In the genomic region with DNA sequence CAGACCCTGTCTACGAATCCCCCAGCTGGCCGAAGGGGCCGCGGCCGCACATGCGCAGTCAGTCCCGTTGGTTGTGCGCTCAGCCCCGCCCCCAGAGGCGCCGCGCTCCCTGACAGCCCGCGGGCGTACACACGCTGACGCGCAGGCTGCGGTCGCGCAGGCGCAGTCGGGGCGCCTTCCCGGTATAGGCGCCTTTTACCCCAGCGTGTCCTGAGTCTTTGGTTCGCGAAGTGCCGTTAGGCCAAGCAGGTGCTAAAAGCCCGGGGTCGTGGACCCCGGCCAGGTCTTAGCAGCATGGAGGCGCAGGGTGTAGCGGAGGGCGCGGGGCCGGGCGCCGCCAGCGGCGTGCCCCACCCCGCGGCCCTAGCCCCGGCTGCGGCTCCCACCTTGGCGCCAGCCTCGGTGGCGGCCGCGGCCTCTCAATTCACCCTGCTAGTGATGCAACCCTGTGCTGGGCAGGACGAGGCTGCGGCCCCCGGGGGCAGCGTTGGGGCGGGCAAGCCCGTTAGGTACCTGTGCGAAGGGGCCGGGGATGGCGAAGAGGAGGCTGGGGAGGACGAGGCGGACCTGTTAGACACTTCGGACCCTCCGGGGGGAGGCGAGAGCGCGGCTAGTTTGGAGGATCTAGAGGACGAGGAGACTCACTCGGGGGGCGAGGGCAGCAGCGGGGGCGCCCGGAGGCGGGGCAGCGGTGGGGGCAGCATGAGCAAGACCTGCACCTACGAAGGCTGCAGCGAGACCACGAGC, we compare ENCODE assay signal across 8 cellular contexts. TPM values are rescaled to one million over a fixed set of nuclear protein-coding genes. Genes with fewer than 3 reads are reported as not detected.
DNase-seq lines count a peak whose midpoint lies in the region; ATAC-seq lines count a peak whose summit lies in the region.

A gene with protein sequence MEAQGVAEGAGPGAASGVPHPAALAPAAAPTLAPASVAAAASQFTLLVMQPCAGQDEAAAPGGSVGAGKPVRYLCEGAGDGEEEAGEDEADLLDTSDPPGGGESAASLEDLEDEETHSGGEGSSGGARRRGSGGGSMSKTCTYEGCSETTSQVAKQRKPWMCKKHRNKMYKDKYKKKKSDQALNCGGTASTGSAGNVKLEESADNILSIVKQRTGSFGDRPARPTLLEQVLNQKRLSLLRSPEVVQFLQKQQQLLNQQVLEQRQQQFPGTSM (plus strand): TSS at position 159 of the 747 bp plus-strand sequence. CDS start 136 bp downstream, at position 295.

- CTCF ChIA-PET in activated CD8-positive, alpha-beta memory T cell treated with anti-CD3 and anti-CD28 coated beads for 36 hours (lab: Charles Lee) = no interaction called here

- H3K9me3 ChIP-seq in effector memory CD4-positive, alpha-beta T cell (ENCODE audit: control insufficient read depth, low read length) = no peaks in the 10 kb centered on the region

- peak; percentile 50 for DNase-seq in CMK (ENCODE audit: low read depth)
- peak; percentile 78 to 92 for DNase-seq in NOMO-1 (lab: John Stamatoyannopoulos, UW; ENCODE audit: unreplicated experiment in 2 of 2)
- DNase-seq in effector memory CD4-positive, alpha-beta T cell = peak; percentile 82 to 88 (median 82)
- DNase-seq in mesenteric fat pad (ENCODE audit: low spot score) = peak; percentile 97
- DNase-seq in stimulated activated CD8-positive, alpha-beta memory T cell treated with anti-CD3 and anti-CD28 coated beads, Interleukin-15, amount 100 ng/mL, for 1 hour (ENCODE audit: low read depth) = peak; percentile 80

- POLR2A ChIA-PET in activated CD8-positive, alpha-beta memory T cell treated with anti-CD3 and anti-CD28 coated beads for 36 hours (lab: Charles Lee) = no interaction called here

- H3K36me3 ChIP-seq in effector memory CD4-positive, alpha-beta T cell (ENCODE audit: control insufficient read depth, insufficient read depth, low read length) = no peaks in the 10 kb centered on the region

- H3K27ac ChIP-seq in effector memory CD4-positive, alpha-beta T cell (ENCODE audit: insufficient read depth, low read length, poor library complexity, severe bottlenecking) = peak within 1 kb of the TSS; percentile 79

- peaks cover 10% of the 10 kb centered on the region for H3K4me1 ChIP-seq in effector memory CD4-positive, alpha-beta T cell (ENCODE audit: control insufficient read depth, insufficient read depth, low read length, poor library complexity, severe bottlenecking)

- peak within 1 kb of the TSS; percentile 94 for H3K4me3 ChIP-seq in effector memory CD4-positive, alpha-beta T cell (ENCODE audit: insufficient read depth, low read depth, low read length, poor library complexity, severe bottlenecking)

- peak; percentile 90 for ATAC-seq in GM19452 (IDR thresholded peaks at IDR 0.05; ENCODE audit: unreplicated experiment)
- ATAC-seq in HG03575 (IDR thresholded peaks at IDR 0.05; ENCODE audit: extremely low read depth, insufficient number of reproducible peaks, low FRiP score, unreplicated experiment) = peak; percentile 32

- no peaks in the 10 kb centered on the region for H3K27me3 ChIP-seq in effector memory CD4-positive, alpha-beta T cell (replicated peaks; ENCODE audit: control insufficient read depth, insufficient read depth, low read length, poor library complexity, severe bottlenecking)

RNA-seq across cellular contexts. Expression of the gene that starts here (rescaled TPM):
- 10 to 100 TPM; 10.1 to 10.5 TPM for total RNA-seq in activated CD8-positive, alpha-beta memory T cell treated with anti-CD3 and anti-CD28 coated beads for 36 hours
- total RNA-seq in mesenteric fat pad = 4.0 TPM

Comparison
In these comparisons a context has a peak if more than half of its experiments do, and no peak if none do; other contexts are left out.
1. Peak in every context shown above with its lines: DNase-seq, ATAC-seq, H3K4me3 ChIP-seq and H3K27ac ChIP-seq.